In the genomic region with DNA sequence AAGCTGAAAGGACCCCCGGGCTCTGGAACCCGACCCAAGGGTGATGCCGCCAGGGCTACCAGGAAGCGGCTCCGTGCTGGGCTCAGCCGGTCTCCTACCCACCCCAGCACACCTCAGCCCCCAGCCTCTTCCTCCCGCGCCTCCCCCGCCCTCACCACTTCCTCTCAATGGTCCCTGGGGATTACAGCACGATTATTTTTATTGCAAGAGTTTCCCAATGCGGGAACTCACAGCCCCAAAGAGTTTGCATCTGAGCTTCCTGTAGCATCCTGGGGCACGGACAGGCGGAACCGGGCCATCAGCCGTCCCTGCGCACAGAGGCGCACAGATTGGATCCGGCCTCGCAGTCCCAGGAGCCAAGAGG, we compare ENCODE assay signal across 8 cellular contexts. TPM values are rescaled to one million over a fixed set of nuclear protein-coding genes. Genes with fewer than 3 reads are reported as not detected.
DNase-seq lines count a peak whose midpoint lies in the region; ATAC-seq and TF ChIP-seq lines count a peak whose summit lies in the region.

No MANE protein-coding gene starts in this region.

- peak in 1 of 4 experiments; percentile 4 for ATAC-seq in T-cell (replicated peaks in 1 of 4)
- peak in 1 of 2 donors; percentile 29 for ATAC-seq in right cardiac atrium
- ATAC-seq in HG03565 (IDR thresholded peaks at IDR 0.05; ENCODE audit: unreplicated experiment) = no peak
- ATAC-seq in GM21529 (IDR thresholded peaks at IDR 0.05; ENCODE audit: unreplicated experiment) = no peak

- BruUV-seq in MCF 10A (replicated peaks; lab: Mats Ljungman, UMichigan) = no TSS peak
- BruUV-seq in mammary epithelial cell (replicated peaks; lab: Mats Ljungman, UMichigan) = no TSS peak

- H2AFZ ChIP-seq in mammary epithelial cell (ENCODE audit: low read depth, low read length) = no peak overlapping the region

- H3K9me3 ChIP-seq in mammary epithelial cell (replicated peaks; ENCODE audit: insufficient read depth, low read length) (no peaks in the 10 kb centered on the region), right cardiac atrium (ENCODE audit: control insufficient read depth, low read length) (no peaks in the 10 kb centered on the region)

- H3K4me3 Mint-ChIP-seq in MCF 10A (ENCODE audit: unreplicated experiment) (peak overlapping the region; percentile 66), T-cell (peak overlapping the region; percentile 80 to 100 (median 84)), type B pancreatic cell (peak overlapping the region; percentile 78)

- H3K27ac ChIP-seq in mammary epithelial cell (ENCODE audit: insufficient read depth, low read depth, low read length) (no peak overlapping the region), right cardiac atrium (ENCODE audit: low read length) (no peak overlapping the region)

- no peaks in the 10 kb centered on the region for H4K20me1 ChIP-seq in mammary epithelial cell (ENCODE audit: insufficient read depth, low read length)

- H3K27me3 Mint-ChIP-seq in MCF 10A (ENCODE audit: insufficient read depth, unreplicated experiment) = no peaks in the 10 kb centered on the region
- no peaks in the 10 kb centered on the region for H3K27me3 Mint-ChIP-seq in T-cell
- peaks cover 75% of the 10 kb centered on the region for H3K27me3 Mint-ChIP-seq in type B pancreatic cell

- H3K27me3 ChIP-seq in mammary epithelial cell (ENCODE audit: insufficient read depth, low read length) (no peaks in the 10 kb centered on the region), right cardiac atrium (ENCODE audit: control insufficient read depth, insufficient read depth) (no peaks in the 10 kb centered on the region)

- POLR2A ChIA-PET in MCF 10A (lab: Yijun Ruan, JAX) (interaction anchor here (0.6 to 1.2 kb wide), 3 partner anchors 9 to 187 kb away, joined by 3 to 4 read pairs (median 3); a partner anchor contains a TSS), T-cell (lab: Charles Lee) (interaction anchor here in 1 of 2 donors (1.3 kb wide), 1 partner anchor 17 kb away, joined by 6 read pairs; no protein-coding TSS in a partner anchor)

- in situ Hi-C loops in mammary epithelial cell (cut with MboI; ENCODE audit: low sequenced_read_pairs in 2 of 2) = loop anchor here in 1 of 2 donors (10.0 kb wide), 1 partner anchor 136 kb away; no protein-coding TSS in a partner anchor

- no peak overlapping the region for H3K9ac ChIP-seq in mammary epithelial cell (ENCODE audit: insufficient read depth, low read length)

- CTCF ChIA-PET in MCF 10A (lab: Yijun Ruan, JAX) (interaction anchor here (0.9 to 4.7 kb wide), 2 partner anchors 131 to 138 kb away, joined by 4 to 32 read pairs; a partner anchor contains a TSS), mammary epithelial cell (lab: Charles Lee; ENCODE audit: low non-redundant PET) (no interaction called here), T-cell (lab: Charles Lee) (interaction anchor here in 1 of 2 donors (1.5 to 2.7 kb wide), 3 partner anchors 12 to 38 kb away, joined by 5 to 15 read pairs (median 8); no protein-coding TSS in a partner anchor)

- H3K4me2 ChIP-seq in mammary epithelial cell (ENCODE audit: insufficient read depth, low read depth, low read length) = no peak overlapping the region

- TF ChIP-seq CTCF in MCF 10A (IDR thresholded peaks at IDR 0.05; ENCODE audit: unreplicated experiment) = no peak
- TF ChIP-seq CTCF in mammary epithelial cell (conservative IDR thresholded peaks at IDR 0.05 in 1 of 2, IDR thresholded peaks at IDR 0.05 in 1 of 2; ENCODE audit: extremely low read depth in 1 of 2, insufficient read depth in 1 of 2, low read depth in 1 of 2, low read length in 2 of 2) = no peak
- no peak for TF ChIP-seq CTCF in type B pancreatic cell (conservative IDR thresholded peaks at IDR 0.05)

- H3K9me3 Mint-ChIP-seq in MCF 10A (ENCODE audit: unreplicated experiment) = no peaks in the 10 kb centered on the region
- H3K9me3 Mint-ChIP-seq in T-cell = no peaks in the 10 kb centered on the region
- H3K9me3 Mint-ChIP-seq in type B pancreatic cell = no peaks in the 10 kb centered on the region

- peaks cover 7% of the 10 kb centered on the region for H3K36me3 Mint-ChIP-seq in MCF 10A (ENCODE audit: insufficient read depth, unreplicated experiment)
- H3K36me3 Mint-ChIP-seq in T-cell = no peaks in the 10 kb centered on the region
- H3K36me3 Mint-ChIP-seq in type B pancreatic cell = peaks cover under 1% of the 10 kb centered on the region

- H3K4me1 Mint-ChIP-seq in MCF 10A (ENCODE audit: insufficient read depth, unreplicated experiment) (peaks cover 44% of the 10 kb centered on the region), T-cell (peaks cover 49 to 51% (median 50%) of the 10 kb centered on the region in 3 donors), type B pancreatic cell (ENCODE audit: unreplicated experiment) (peaks cover 3% of the 10 kb centered on the region)

- no peaks in the 10 kb centered on the region for H3K79me2 ChIP-seq in mammary epithelial cell (ENCODE audit: insufficient read depth, low read length)

- no peak overlapping the region for H3K4me3 ChIP-seq in mammary epithelial cell (replicated peaks in 1 of 3; ENCODE audit: insufficient read depth in 1 of 3, low read depth in 2 of 3, low read length in 3 of 3)
- H3K4me3 ChIP-seq in right cardiac atrium (ENCODE audit: low read length) = no peak overlapping the region

- 85% methylated on average over 11 of the region's 19 CpGs for WGBS in mammary epithelial cell (ENCODE audit: low coverage, missing lambda C conversion rate)
- 2% methylated on average over 19 of the region's 19 CpGs for WGBS in right cardiac atrium

- H3K36me3 ChIP-seq in mammary epithelial cell (ENCODE audit: insufficient read depth, low read length) = no peaks in the 10 kb centered on the region

- intact Hi-C loops in MCF 10A (cut with micrococcal nuclease) = no loop called here
- intact Hi-C loops in mammary epithelial cell (cut with micrococcal nuclease) = loop anchor here (10.0 kb wide), 1 partner anchor 474 kb away; a partner anchor contains a TSS
- intact Hi-C loops in right cardiac atrium (cut with DNase I) = loop anchor here (5.0 to 10.0 kb wide), 3 partner anchors 39 to 136 kb away; a partner anchor contains a TSS

- H3K27ac Mint-ChIP-seq in MCF 10A (ENCODE audit: low read depth, unreplicated experiment) = no peak overlapping the region
- H3K27ac Mint-ChIP-seq in T-cell = peak overlapping the region; percentile 93 to 94
- H3K27ac Mint-ChIP-seq in type B pancreatic cell = no peak overlapping the region

- peak; percentile 75 for DNase-seq in MCF 10A (ENCODE audit: unreplicated experiment)
- no peak for DNase-seq in mammary epithelial cell
- DNase-seq in T-cell = peak in 2 of 34 experiments; percentile 22 to 38
- DNase-seq in right cardiac atrium = peak in 2 of 3 donors; percentile 66
- no peak for DNase-seq in type B pancreatic cell (ENCODE audit: extremely low spot score, unreplicated experiment)
- no peak for DNase-seq in NCI-H510A treated with DMSO at 0.1 percent for 48 hours (lab: John Stamatoyannopoulos, UW)

- dilution Hi-C loops in mammary epithelial cell (cut with HindIII; ENCODE audit: low sequenced_read_pairs) = no loop called here

- H3K4me1 ChIP-seq in mammary epithelial cell (ENCODE audit: insufficient read depth, low read length) (peaks cover 36% of the 10 kb centered on the region), right cardiac atrium (ENCODE audit: control insufficient read depth, insufficient read depth, low read length) (no peaks in the 10 kb centered on the region)

RNA-seq across cellular contexts. Expression of a gene that starts 8.7 kb away (rescaled TPM):
- total RNA-seq in MCF 10A (2022) (40.4 and 58.7 TPM in 2 replicates), mammary epithelial cell (10 to 100 TPM; 17.3 to 53.2 TPM), T-cell (10 to 100 TPM; 16.7 to 32.2 (median 26.7) TPM), right cardiac atrium (10 to 100 TPM; 19.2 to 26.5 (median 24.1) TPM), type B pancreatic cell (ENCODE audit: low replicate concordance) (25.6 and 33.3 TPM in 2 replicates)
- polyA plus RNA-seq in mammary epithelial cell (31.0 TPM), right cardiac atrium (25.1 TPM)
- 8.7 TPM for polyA minus RNA-seq in mammary epithelial cell

RNA-seq across cellular contexts. Expression of a gene that starts 10.4 kb away (rescaled TPM):
- total RNA-seq in MCF 10A (2022) = 24.8 and 29.3 TPM in 2 replicates
- total RNA-seq in mammary epithelial cell = 1 to 10 TPM in 1 of 2 donors, not detected in 1; 2.7 TPM
- polyA plus RNA-seq in mammary epithelial cell = 1.8 TPM
- not detected for polyA minus RNA-seq in mammary epithelial cell
- total RNA-seq in T-cell = 100 to 1,000 TPM; 249 to 498 (median 304) TPM
- 10 to 100 TPM; 19.1 to 46.5 (median 33.7) TPM for total RNA-seq in right cardiac atrium
- 11.9 TPM for polyA plus RNA-seq in right cardiac atrium
- total RNA-seq in type B pancreatic cell (ENCODE audit: low replicate concordance) = 0.36 and 0.80 TPM in 2 replicates

RNA-seq across cellular contexts. Expression of a gene that starts 57.6 kb away (rescaled TPM):
- 326 and 338 TPM in 2 replicates for total RNA-seq in MCF 10A (2022)
- 100 to 1,000 TPM; 131 to 269 TPM for total RNA-seq in mammary epithelial cell
- polyA plus RNA-seq in mammary epithelial cell = 146 TPM
- 174 TPM for polyA minus RNA-seq in mammary epithelial cell
- total RNA-seq in T-cell = 10 to 100 TPM; 73.4 to 91.1 (median 90.2) TPM
- total RNA-seq in right cardiac atrium = 100 to 1,000 TPM; 192 to 206 (median 197) TPM
- 172 TPM for polyA plus RNA-seq in right cardiac atrium
- total RNA-seq in type B pancreatic cell (ENCODE audit: low replicate concordance) = 168 and 195 TPM in 2 replicates

Comparison
In these comparisons a context has a peak if more than half of its experiments do, and no peak if none do; other contexts are left out.
1. DNase-seq: peak in MCF 10A (single experiment) and right cardiac atrium (2 of 3); none in mammary epithelial cell (single experiment), type B pancreatic cell (single experiment) and NCI-H510A treated with DMSO at 0.1 percent for 48 hours (single experiment).
2. H3K27ac Mint-ChIP-seq: peak in T-cell (2 of 2); none in MCF 10A (single experiment) and type B pancreatic cell (single experiment).
3. Peak in every context shown above with its lines, with median percentiles within 50 percentile points of each other: H3K4me3 Mint-ChIP-seq.